ENCODE assay signal across 14 cellular contexts in the genomic region with DNA sequence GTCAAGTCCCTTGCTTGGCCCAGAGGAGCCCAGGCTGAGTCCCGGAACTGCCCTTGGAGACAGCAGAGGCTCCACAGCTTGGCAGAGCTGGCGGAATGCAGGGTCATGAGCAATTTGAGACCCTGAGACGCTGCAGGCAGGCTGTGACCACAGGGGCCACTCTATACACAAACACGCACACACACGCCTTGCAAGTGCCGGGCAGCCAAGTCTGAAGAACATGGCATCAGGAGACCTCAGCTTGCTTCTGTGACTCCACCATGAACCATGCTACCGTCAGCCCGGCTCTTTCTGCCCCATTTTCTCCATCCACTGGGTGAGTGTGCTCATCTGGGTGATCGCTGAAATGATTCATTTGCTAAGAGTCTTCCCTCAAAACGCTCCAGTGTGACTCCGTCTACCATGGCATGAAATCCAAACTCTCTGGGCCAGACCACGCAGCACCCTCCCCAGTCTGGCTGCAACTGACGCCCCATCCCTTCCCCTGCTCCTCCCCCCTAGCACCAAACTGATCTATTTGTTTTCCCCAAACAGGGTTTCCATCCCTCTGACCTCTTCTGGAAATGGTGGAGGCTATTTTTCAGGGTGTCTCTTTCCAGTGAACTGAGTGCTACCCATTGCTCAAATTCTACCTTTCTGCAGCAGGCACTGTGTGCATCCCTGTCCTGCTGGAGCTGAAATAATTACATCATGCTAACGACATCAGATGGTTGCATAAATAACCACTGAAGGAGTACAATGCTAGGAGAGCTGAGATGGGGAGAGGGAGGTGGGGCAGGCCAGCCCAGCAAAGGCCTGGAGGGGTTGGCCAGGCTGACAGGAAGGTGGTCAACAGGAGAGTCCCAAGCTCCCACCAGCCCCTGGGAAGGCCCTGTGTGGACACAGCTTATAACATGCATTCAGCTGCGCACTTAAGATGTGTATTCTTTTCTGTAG. TPM values are rescaled to one million over a fixed set of nuclear protein-coding genes. Genes with fewer than 3 reads are reported as not detected.
DNase-seq lines count a peak whose midpoint lies in the region; ATAC-seq lines count a peak whose summit lies in the region.
"Had no signal": no experiment of that assay in that cellular context is flagged by ENCODE, and none has a peak within 500 bp of the region (broad histone marks: within the 10 kb centered on the region; RNA-seq: fewer than 3 reads in every experiment).

No MANE protein-coding gene starts in this region.

- DNase-seq in GM23248 (peak; percentile 40), memory B cell (ENCODE audit: low spot score in 2 of 2) (no peak), NCI-H2196 (lab: John Stamatoyannopoulos, UW; ENCODE audit: unreplicated experiment) (no peak), NCI-H2029 treated with DMSO at 0.1 percent for 48 hours (lab: John Stamatoyannopoulos, UW) (no peak)
- no peak for DNase-seq in activated T-helper 1 cell treated with anti-CD3 and anti-CD28 coated beads, Interleukin-12 subunit alpha, Interleukin-12 subunit beta, Interleukin-2, Interleukin-4 antibody, amounts not matched to agents 30 ng/mL and 10 ng/mL and 1 ng/mL, durations not matched to agents 14 hours and 24 hours and 36 hours (ENCODE audit: low spot score)
- DNase-seq in stimulated activated CD4-positive, alpha-beta T cell treated with anti-CD3 and anti-CD28 coated beads, Interleukin-4, amount 100 ng/mL, for 24 hours: no peak
- DNase-seq: activated CD4-positive, alpha-beta T cell treated with anti-CD3 and anti-CD28 coated beads, Interleukin-2, amount 50 U/mL, for 4 hours; CD8-positive, alpha-beta T cell; foreskin keratinocyte; left cardiac atrium; NCI-H2171; SHP77 treated with DMSO at 0.1 percent for 48 hours had no signal

- no peak overlapping the region for H2AFZ ChIP-seq in ACC112 (ENCODE audit: low read length, unreplicated experiment)
- H2AFZ ChIP-seq in GM23248: no peak overlapping the region

- H3K79me2 ChIP-seq in ACC112 (ENCODE audit: control insufficient read depth, insufficient read depth, low read length, unreplicated experiment) (peaks cover 53% of the 10 kb centered on the region), GM23248 (ENCODE audit: insufficient read depth) (peaks cover 76% of the 10 kb centered on the region)

- H3K9me2 ChIP-seq in GM23248 (ENCODE audit: insufficient read depth): no peaks in the 10 kb centered on the region

- in situ Hi-C loops in GM23248 (cut with MboI): no loop called here

- WGBS in GM23248 (ENCODE audit: low coverage in 1 of 2, low lambda C conversion rate in 2 of 2, missing lambda C conversion rate in 2 of 2), 2 experiments: 80 to 84% methylated on average over 15 of the region's 15 CpGs

- H3K27me3 Mint-ChIP-seq in activated T-helper 1 cell treated with anti-CD3 and anti-CD28 coated beads, Interleukin-12 subunit alpha, Interleukin-12 subunit beta, Interleukin-2, Interleukin-4 antibody, amounts not matched to agents 30 ng/mL and 10 ng/mL and 1 ng/mL, durations not matched to agents 14 hours and 24 hours and 36 hours (ENCODE audit: insufficient read depth): peaks cover 1% of the 10 kb centered on the region
- no peaks in the 10 kb centered on the region for H3K27me3 Mint-ChIP-seq in memory B cell

- H3K36me3 Mint-ChIP-seq in activated T-helper 1 cell treated with anti-CD3 and anti-CD28 coated beads, Interleukin-12 subunit alpha, Interleukin-12 subunit beta, Interleukin-2, Interleukin-4 antibody, amounts not matched to agents 30 ng/mL and 10 ng/mL and 1 ng/mL, durations not matched to agents 14 hours and 24 hours and 36 hours (ENCODE audit: low read depth): peaks cover 46% of the 10 kb centered on the region
- H3K36me3 Mint-ChIP-seq in memory B cell: peaks cover 26% of the 10 kb centered on the region

- no peak overlapping the region for H3K9ac ChIP-seq in GM23248

- H3K4me2 ChIP-seq in GM23248 (ENCODE audit: unreplicated experiment): no peak overlapping the region

- intact Hi-C loops in activated T-helper 1 cell treated with anti-CD3 and anti-CD28 coated beads, Interleukin-12 subunit alpha, Interleukin-12 subunit beta, Interleukin-2, Interleukin-4 antibody, amounts not matched to agents 30 ng/mL and 10 ng/mL and 1 ng/mL, durations not matched to agents 14 hours and 24 hours and 36 hours (cut with micrococcal nuclease): no loop called here

- H3K4me1 Mint-ChIP-seq in activated T-helper 1 cell treated with anti-CD3 and anti-CD28 coated beads, Interleukin-12 subunit alpha, Interleukin-12 subunit beta, Interleukin-2, Interleukin-4 antibody, amounts not matched to agents 30 ng/mL and 10 ng/mL and 1 ng/mL, durations not matched to agents 14 hours and 24 hours and 36 hours (ENCODE audit: low read depth): peaks cover 49% of the 10 kb centered on the region
- H3K4me1 Mint-ChIP-seq in memory B cell: peaks cover 35% of the 10 kb centered on the region

- H3K27me3 ChIP-seq in ACC112 (ENCODE audit: insufficient read depth, low read length) (no peaks in the 10 kb centered on the region), GM23248 (replicated peaks; ENCODE audit: insufficient read depth) (no peaks in the 10 kb centered on the region)
- H3K27me3 ChIP-seq: foreskin keratinocyte had no signal

- H3K36me3 ChIP-seq in ACC112 (ENCODE audit: insufficient read depth, low read length) (peaks cover 16% of the 10 kb centered on the region), GM23248 (ENCODE audit: low read depth) (peaks cover 24% of the 10 kb centered on the region)

- H3K4me1 ChIP-seq in ACC112 (ENCODE audit: control insufficient read depth, insufficient read depth, low read length, unreplicated experiment) (peaks cover 30% of the 10 kb centered on the region), GM23248 (ENCODE audit: insufficient read depth) (peaks cover 17% of the 10 kb centered on the region)

- H3K9me3 Mint-ChIP-seq in activated T-helper 1 cell treated with anti-CD3 and anti-CD28 coated beads, Interleukin-12 subunit alpha, Interleukin-12 subunit beta, Interleukin-2, Interleukin-4 antibody, amounts not matched to agents 30 ng/mL and 10 ng/mL and 1 ng/mL, durations not matched to agents 14 hours and 24 hours and 36 hours: no peaks in the 10 kb centered on the region
- H3K9me3 Mint-ChIP-seq in memory B cell: no peaks in the 10 kb centered on the region
- H3K9me3 Mint-ChIP-seq: CD8-positive, alpha-beta T cell had no signal

- no peak for ATAC-seq in memory B cell (ENCODE audit: low read depth)
- ATAC-seq in GM18502 (IDR thresholded peaks at IDR 0.05; ENCODE audit: poor library complexity, unreplicated experiment): no peak
- ATAC-seq: CD8-positive, alpha-beta T cell; foreskin keratinocyte; left cardiac atrium had no signal

- no peak overlapping the region for H3K27ac Mint-ChIP-seq in activated T-helper 1 cell treated with anti-CD3 and anti-CD28 coated beads, Interleukin-12 subunit alpha, Interleukin-12 subunit beta, Interleukin-2, Interleukin-4 antibody, amounts not matched to agents 30 ng/mL and 10 ng/mL and 1 ng/mL, durations not matched to agents 14 hours and 24 hours and 36 hours
- H3K27ac Mint-ChIP-seq in memory B cell: peak overlapping the region; percentile 62
- H3K27ac Mint-ChIP-seq: CD8-positive, alpha-beta T cell had no signal

- peak overlapping the region; percentile 37 for H3K4me3 Mint-ChIP-seq in activated T-helper 1 cell treated with anti-CD3 and anti-CD28 coated beads, Interleukin-12 subunit alpha, Interleukin-12 subunit beta, Interleukin-2, Interleukin-4 antibody, amounts not matched to agents 30 ng/mL and 10 ng/mL and 1 ng/mL, durations not matched to agents 14 hours and 24 hours and 36 hours
- H3K4me3 Mint-ChIP-seq in memory B cell: peak overlapping the region; percentile 41
- H3K4me3 Mint-ChIP-seq: CD8-positive, alpha-beta T cell had no signal

- no peaks in the 10 kb centered on the region for H3K9me3 ChIP-seq in GM23248 (ENCODE audit: low read depth)

- peak overlapping the region; percentile 90; the same call in 1 of the 2 replicates for H3K27ac ChIP-seq in ACC112 (ENCODE audit: low read depth, low read length)
- H3K27ac ChIP-seq in GM23248: no peak overlapping the region
- H3K27ac ChIP-seq: foreskin keratinocyte had no signal

- H3F3A ChIP-seq in GM23248 (ENCODE audit: insufficient read depth): peaks cover 32% of the 10 kb centered on the region

- H3K4me3 ChIP-seq in ACC112 (ENCODE audit: low read depth, low read length) (peak overlapping the region; percentile 22), GM23248 (no peak overlapping the region)

- no peaks in the 10 kb centered on the region for H4K20me1 ChIP-seq in GM23248 (ENCODE audit: insufficient read depth)

RNA-seq across cellular contexts. Expression of gene CARS2, which starts 3.1 kb away (rescaled TPM):
- total RNA-seq in GM23248 (2014; rRNA removed; shearing (Covaris generic)): 74.1 and 75.7 TPM in 2 replicates
- polyA plus RNA-seq in GM23248 (2016; fragmentation: Nextera tagmentation; extraction: Ambion mirVana): 88.6 and 96.7 TPM in 2 replicates
- total RNA-seq in activated T-helper 1 cell treated with anti-CD3 and anti-CD28 coated beads, Interleukin-12 subunit alpha, Interleukin-12 subunit beta, Interleukin-2, Interleukin-4 antibody, amounts not matched to agents 30 ng/mL and 10 ng/mL and 1 ng/mL, durations not matched to agents 14 hours and 24 hours and 36 hours: 106 and 110 TPM in 2 replicates

RNA-seq across cellular contexts. Expression of gene ING1, which starts 10.6 kb away (rescaled TPM):
- total RNA-seq in GM23248 (2014; rRNA removed; shearing (Covaris generic)): 7.2 and 8.2 TPM in 2 replicates
- 6.5 and 7.2 TPM in 2 replicates for polyA plus RNA-seq in GM23248 (2016; fragmentation: Nextera tagmentation; extraction: Ambion mirVana)
- 15.9 and 16.4 TPM in 2 replicates for total RNA-seq in activated T-helper 1 cell treated with anti-CD3 and anti-CD28 coated beads, Interleukin-12 subunit alpha, Interleukin-12 subunit beta, Interleukin-2, Interleukin-4 antibody, amounts not matched to agents 30 ng/mL and 10 ng/mL and 1 ng/mL, durations not matched to agents 14 hours and 24 hours and 36 hours
